28 cellular contexts compared by ENCODE assay signal in genomic region chr16:27679899-27680298, GRCh38.
"Had no signal": no experiment of that assay in that cellular context is flagged by ENCODE, and none has a peak within 500 bp of the region (broad histone marks: within the 10 kb centered on the region; RNA-seq: fewer than 3 reads in every experiment).

No MANE protein-coding gene starts in this region.

- H3K36me3 ChIP-seq: cardiac muscle cell had no signal

- H3K27me3 Mint-ChIP-seq: activated CD4-positive, alpha-beta memory T cell treated with anti-CD3 and anti-CD28 coated beads for 36 hours; activated naive CD8-positive, alpha-beta T cell treated with anti-CD3 and anti-CD28 coated beads for 36 hours; brain; effector memory CD8-positive, alpha-beta T cell; naive B cell had no signal

- H3K27me3 ChIP-seq: adrenal gland, cardiac muscle cell, gastroesophageal sphincter, hepatocyte, right atrium auricular region, spleen, tibial nerve had no signal

- ATAC-seq: activated CD4-positive, CD25-positive, alpha-beta regulatory T cell treated with anti-CD3 and anti-CD28 coated beads, Interleukin-2, amount 50 U/mL, for 24 hours; effector memory CD8-positive, alpha-beta T cell; gastroesophageal sphincter; left colon had no signal

- H3K27ac ChIP-seq: adrenal gland, cardiac muscle cell, gastroesophageal sphincter, hepatocyte, right atrium auricular region, spleen, tibial nerve, WERI-Rb-1 had no signal

- H3K4me3 Mint-ChIP-seq: activated CD4-positive, alpha-beta memory T cell treated with anti-CD3 and anti-CD28 coated beads for 36 hours; activated naive CD4-positive, alpha-beta T cell treated with anti-CD3 and anti-CD28 coated beads for 36 hours; activated naive CD8-positive, alpha-beta T cell treated with anti-CD3 and anti-CD28 coated beads for 36 hours; activated T-helper 1 cell treated with anti-CD3 and anti-CD28 coated beads, Interleukin-12 subunit alpha, Interleukin-12 subunit beta, Interleukin-2, Interleukin-4 antibody, amounts not matched to agents 30 ng/mL and 10 ng/mL and 1 ng/mL, durations not matched to agents 14 hours and 24 hours and 36 hours; brain; effector memory CD8-positive, alpha-beta T cell; mesothelial cell of epicardium had no signal

- H3K9me3 Mint-ChIP-seq: activated CD4-positive, alpha-beta memory T cell treated with anti-CD3 and anti-CD28 coated beads for 36 hours; activated naive CD4-positive, alpha-beta T cell treated with anti-CD3 and anti-CD28 coated beads for 36 hours; activated naive CD8-positive, alpha-beta T cell treated with anti-CD3 and anti-CD28 coated beads for 36 hours; activated T-helper 1 cell treated with anti-CD3 and anti-CD28 coated beads, Interleukin-12 subunit alpha, Interleukin-12 subunit beta, Interleukin-2, Interleukin-4 antibody, amounts not matched to agents 30 ng/mL and 10 ng/mL and 1 ng/mL, durations not matched to agents 14 hours and 24 hours and 36 hours; effector memory CD8-positive, alpha-beta T cell had no signal

- H3K4me1 Mint-ChIP-seq: activated naive CD8-positive, alpha-beta T cell treated with anti-CD3 and anti-CD28 coated beads for 36 hours; mesothelial cell of epicardium; naive B cell had no signal

- DNase-seq: activated CD4-positive, alpha-beta memory T cell treated with anti-CD3 and anti-CD28 coated beads for 36 hours; activated CD4-positive, alpha-beta T cell treated with anti-CD3 and anti-CD28 coated beads for 48 hours; activated CD8-positive, alpha-beta memory T cell treated with anti-CD3 and anti-CD28 coated beads, Interleukin-2, amount 50 U/mL, for 4 hours; activated effector memory CD4-positive, alpha-beta T cell treated with anti-CD3 and anti-CD28 coated beads, Interleukin-2, amount 50 U/mL, for 16 hours; activated naive CD4-positive, alpha-beta T cell treated with anti-CD3 and anti-CD28 coated beads for 36 hours; activated naive CD8-positive, alpha-beta T cell treated with anti-CD3 and anti-CD28 coated beads for 36 hours; activated T-cell treated with anti-CD3 and anti-CD28 coated beads, Interleukin-2, amount 50 U/mL, for 1 hour; adrenal gland; aorta; cortex of kidney; effector memory CD8-positive, alpha-beta T cell; islet precursor cell; left colon; mammary epithelial cell; naive B cell; spleen; stimulated activated naive CD4-positive, alpha-beta T cell treated with Interleukin-2 at 50 U/mL for 16 hours; T-helper 9 cell; WERI-Rb-1 had no signal

- H3K4me1 ChIP-seq: adrenal gland, gastroesophageal sphincter, right atrium auricular region, spleen, tibial nerve had no signal

- H3K27ac Mint-ChIP-seq: activated CD4-positive, alpha-beta memory T cell treated with anti-CD3 and anti-CD28 coated beads for 36 hours; activated naive CD4-positive, alpha-beta T cell treated with anti-CD3 and anti-CD28 coated beads for 36 hours; activated naive CD8-positive, alpha-beta T cell treated with anti-CD3 and anti-CD28 coated beads for 36 hours; activated T-helper 1 cell treated with anti-CD3 and anti-CD28 coated beads, Interleukin-12 subunit alpha, Interleukin-12 subunit beta, Interleukin-2, Interleukin-4 antibody, amounts not matched to agents 30 ng/mL and 10 ng/mL and 1 ng/mL, durations not matched to agents 14 hours and 24 hours and 36 hours; brain; mesothelial cell of epicardium had no signal

- H3K4me3 ChIP-seq: adrenal gland, cardiac muscle cell, gastroesophageal sphincter, hepatocyte, right atrium auricular region, spleen, tibial nerve had no signal

- H3K9me3 ChIP-seq: adrenal gland, gastroesophageal sphincter, right atrium auricular region, spleen, tibial nerve had no signal
